Comparison of ENCODE assay signal across 8 cellular contexts in genomic region chr12:48903982-48904411, GRCh38. TPM values are rescaled to one million over a fixed set of nuclear protein-coding genes. Genes with fewer than 3 reads are reported as not detected.
DNase-seq lines count a peak whose midpoint lies in the region; TF ChIP-seq lines count a peak whose summit lies in the region.

No MANE protein-coding gene starts in this region.

- H3K9me3 ChIP-seq in WERI-Rb-1 (ENCODE audit: severe bottlenecking) = no peaks in the 10 kb centered on the region

- in situ Hi-C loops in T47D (cut with HindIII; ENCODE audit: low pct_unique_long_range_greater_than_20kb, low sequenced_read_pairs) = no loop called here

- POLR2A ChIA-PET in HEK293T (lab: Yijun Ruan, JAX) = interaction anchor here (1.1 to 1.2 kb wide), 2 partner anchors 20 to 51 kb away, joined by 3 read pairs; no protein-coding TSS in a partner anchor

- H3K27ac ChIP-seq in WERI-Rb-1 = no peak overlapping the region

- peak; percentile 78 for TF ChIP-seq CTCF in WERI-Rb-1 (IDR thresholded peaks at IDR 0.05; ENCODE audit: low read depth, low read length)

- no peaks in the 10 kb centered on the region for H3K27me3 ChIP-seq in WERI-Rb-1 (ENCODE audit: insufficient read depth, low read depth, severe bottlenecking)

- CTCF ChIA-PET in HEK293T (lab: Yijun Ruan, JAX) = interaction anchor here (0.6 to 1.9 kb wide), 13 partner anchors 9 to 84 kb away, joined by 3 to 17 read pairs (median 3); partner anchors contain the start of gene RND1

- H3K36me3 ChIP-seq in WERI-Rb-1 = no peaks in the 10 kb centered on the region

- DNase-seq in DMS79 (lab: John Stamatoyannopoulos, UW) (peak; percentile 57), HEK293T (ENCODE audit: extremely low spot score) (peak; percentile 90), NCI-H1694 (lab: John Stamatoyannopoulos, UW) (peak; percentile 54), WERI-Rb-1 (peak; percentile 89), T47D (ENCODE audit: low read depth in 1 of 2, low spot score in 1 of 2) (peak; percentile 33 to 85), iris pigment epithelial cell (ENCODE audit: low read depth) (peak; percentile 85), mesenteric fat pad (ENCODE audit: low spot score) (no peak)
- peak; percentile 63 to 75 for DNase-seq in stimulated activated CD4-positive, alpha-beta T cell treated with anti-CD3 and anti-CD28 coated beads, Interleukin-12 subunit alpha, Interleukin-12 subunit beta, amount 100 ng/mL, for 24 hours (ENCODE audit: low read depth in 2 of 2)

- peak overlapping the region; percentile 40 for H3K4me3 ChIP-seq in WERI-Rb-1 (ENCODE audit: low read depth, low read length)

TF ChIP-seq in HEK293T, 16 proteins besides CTCF, POLR2A, EP300 and RAD21:
- TF ChIP-seq PKNOX1 (IDR thresholded peaks at IDR 0.05) (no peak), NFRKB (IDR thresholded peaks at IDR 0.05) (no peak), TARDBP (IDR thresholded peaks at IDR 0.05) (no peak), SUZ12 (IDR thresholded peaks at IDR 0.05) (no peak), BHLHE40 (IDR thresholded peaks at IDR 0.05; ENCODE audit: borderline replicate concordance) (no peak), FOXM1 (IDR thresholded peaks at IDR 0.05; ENCODE audit: borderline replicate concordance) (no peak), L3MBTL2 (conservative IDR thresholded peaks at IDR 0.05) (no peak), LEF1 (IDR thresholded peaks at IDR 0.05; ENCODE audit: borderline replicate concordance) (no peak), HDGF (IDR thresholded peaks at IDR 0.05; ENCODE audit: borderline replicate concordance) (no peak), FOXA1 (IDR thresholded peaks at IDR 0.05) (no peak), ZNF384 (IDR thresholded peaks at IDR 0.05) (no peak), CTBP1 (IDR thresholded peaks at IDR 0.05; ENCODE audit: borderline replicate concordance) (no peak), ARNT (IDR thresholded peaks at IDR 0.05) (no peak)

RNA-seq across cellular contexts. Expression of gene FKBP11, which starts 21.3 kb away (rescaled TPM):
- total RNA-seq in mesenteric fat pad = 34.2 TPM

RNA-seq across cellular contexts. Expression of gene RND1, which starts 38.3 kb away (rescaled TPM):
- 4.7 TPM for total RNA-seq in mesenteric fat pad

RNA-seq across cellular contexts. Expression of gene DDX23, which starts 52.0 kb away (rescaled TPM):
- 45.1 TPM for total RNA-seq in mesenteric fat pad

RNA-seq across cellular contexts. Expression of gene ARF3, which starts 53.3 kb away (rescaled TPM):
- 149 TPM for total RNA-seq in mesenteric fat pad
